In genomic region chr21:44551290-44552015, GRCh38 we compare ENCODE assay signal across 1 cellular context.
TF ChIP-seq lines count a peak whose summit lies in the region.

KRTAP10-2 (minus strand) TSS chr21:44551505; CDS start chr21:44551458, 47 bp downstream.

TF ChIP-seq in GM12891, 5 proteins besides CTCF, POLR2A, EP300 and RAD21 (continued from another document):
- TF ChIP-seq TAF1 (IDR thresholded peaks at IDR 0.05; ENCODE audit: low read depth, low read length): no peak
- no peak for TF ChIP-seq POU2F2 (IDR thresholded peaks at IDR 0.05; ENCODE audit: low read depth, low read length)
- no peak for TF ChIP-seq PAX5 (IDR thresholded peaks at IDR 0.05; ENCODE audit: insufficient read depth, low read length, severe bottlenecking)
- TF ChIP-seq POLR2AphosphoS5 (IDR thresholded peaks at IDR 0.05; ENCODE audit: low read depth, low read length): no peak
TF ChIP-seq in GM12891: peak in this region for 0.
